8 cellular contexts compared by ENCODE assay signal in the genomic region with DNA sequence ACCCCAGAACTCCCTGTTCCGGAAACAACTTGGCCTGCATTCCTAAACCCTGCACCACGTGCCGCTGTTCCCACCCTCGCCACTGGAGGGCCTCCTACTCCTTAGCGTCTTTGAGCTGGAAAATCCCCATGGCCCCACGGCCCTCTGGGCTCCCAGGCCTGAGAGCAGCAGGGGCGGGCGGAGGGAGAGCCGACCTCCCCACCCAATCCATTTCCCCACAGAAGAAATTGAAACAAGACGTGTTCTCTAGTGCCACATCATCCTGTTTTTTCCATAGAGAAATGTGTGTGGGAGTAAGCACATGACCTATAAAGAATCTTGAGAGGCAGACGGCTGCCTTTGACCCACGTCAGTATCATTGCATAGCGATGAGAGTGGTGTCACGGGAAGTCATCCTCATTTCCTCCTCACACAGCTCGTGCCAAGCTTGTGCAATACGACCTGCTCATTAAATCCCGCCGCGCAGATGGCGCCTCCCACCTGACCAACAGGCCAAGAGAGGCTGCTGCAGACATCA.
DNase-seq lines count a peak whose midpoint lies in the region; ATAC-seq and TF ChIP-seq lines count a peak whose summit lies in the region.

No MANE protein-coding gene starts in this region.

- no peak for TF ChIP-seq CTCF in colonic mucosa (IDR thresholded peaks at IDR 0.05)
- TF ChIP-seq CTCF in right lobe of liver (IDR thresholded peaks at IDR 0.05): peak; percentile 25 to 36 (median 31)

- H3K36me3 ChIP-seq in colonic mucosa: no peaks in the 10 kb centered on the region
- H3K36me3 ChIP-seq in right lobe of liver: no peaks in the 10 kb centered on the region
- no peaks in the 10 kb centered on the region for H3K36me3 ChIP-seq in aorta (ENCODE audit: control insufficient read depth in 1 of 2, insufficient read depth in 2 of 2, low read length in 1 of 2)

- no peak overlapping the region for H3K4me3 ChIP-seq in colonic mucosa
- H3K4me3 ChIP-seq in right lobe of liver: no peak overlapping the region
- H3K4me3 ChIP-seq in aorta (ENCODE audit: low read length in 2 of 2): no peak overlapping the region

- H3K9me3 ChIP-seq in colonic mucosa (no peaks in the 10 kb centered on the region), right lobe of liver (no peaks in the 10 kb centered on the region), aorta (ENCODE audit: control insufficient read depth, low read length) (no peaks in the 10 kb centered on the region)

- no peak overlapping the region for H3K9ac ChIP-seq in colonic mucosa (ENCODE audit: low read depth in 2 of 2, low read length in 2 of 2)

- intact Hi-C loops in colonic mucosa (cut with DNase I) (loop anchor here (10.0 kb wide), 1 partner anchor 136 kb away; no protein-coding TSS in a partner anchor), right lobe of liver (cut with DNase I) (no loop called here), aorta (cut with DNase I) (loop anchor here (1.0 to 5.0 kb wide), 3 partner anchors 79 to 139 kb away; a partner anchor contains a TSS)

- H3K4me1 ChIP-seq in colonic mucosa (no peaks in the 10 kb centered on the region), right lobe of liver (no peaks in the 10 kb centered on the region), aorta (ENCODE audit: control insufficient read depth in 1 of 2, insufficient read depth in 2 of 2, low read length in 2 of 2) (no peaks in the 10 kb centered on the region)

- DNase-seq in NCI-H2227 (lab: John Stamatoyannopoulos, UW; ENCODE audit: unreplicated experiment) (peak; percentile 9), NCI-H2227 treated with DMSO at 0.1 percent for 48 hours (lab: John Stamatoyannopoulos, UW) (no peak), NCI-H460 (ENCODE audit: extremely low read depth, low read depth) (peak; percentile 97), colonic mucosa (peak; percentile 62), right lobe of liver (peak; percentile 38 to 67 (median 60)), aorta (peak; percentile 79 to 94), inferior parietal cortex (ENCODE audit: extremely low spot score) (no peak)
- DNase-seq in stimulated activated CD4-positive, alpha-beta T cell treated with anti-CD3 and anti-CD28 coated beads, Interleukin-4, amount 100 ng/mL, for 24 hours: no peak

- WGBS in right lobe of liver (ENCODE audit: insufficient coverage, low coverage, low lambda C conversion rate, missing lambda C conversion rate): 42% methylated on average over 13 of the region's 20 CpGs
- 28 to 29% methylated on average over 20 of the region's 20 CpGs for WGBS in aorta, 2 donors

- H3K27me3 ChIP-seq in colonic mucosa (no peaks in the 10 kb centered on the region), right lobe of liver (no peaks in the 10 kb centered on the region), aorta (ENCODE audit: control insufficient read depth in 1 of 2, insufficient read depth in 2 of 2, low read length in 1 of 2) (no peaks in the 10 kb centered on the region)

- no peak for TF ChIP-seq POLR2A in right lobe of liver (IDR thresholded peaks at IDR 0.05)

- H3K27ac ChIP-seq in colonic mucosa: no peak overlapping the region
- H3K27ac ChIP-seq in right lobe of liver: no peak overlapping the region
- no peak overlapping the region for H3K27ac ChIP-seq in aorta (ENCODE audit: low read depth in 1 of 2, low read length in 2 of 2)

- ATAC-seq in right lobe of liver (peak; percentile 56 to 84 (median 72)), aorta (ENCODE audit: low FRiP score) (peak; percentile 87)

Comparison
In these comparisons a context has a peak if more than half of its experiments do, and no peak if none do; other contexts are left out.
1. DNase-seq: peak in NCI-H2227 (single experiment), NCI-H460 (single experiment), colonic mucosa (single experiment), right lobe of liver (3 of 3) and aorta (2 of 2); none in NCI-H2227 treated with DMSO at 0.1 percent for 48 hours (single experiment), inferior parietal cortex (single experiment) and stimulated activated CD4-positive, alpha-beta T cell treated with anti-CD3 and anti-CD28 coated beads, Interleukin-4, amount 100 ng/mL, for 24 hours (single experiment).
2. intact Hi-C loops: an anchor here in colonic mucosa (10.0 kb wide) and aorta (1.0 to 5.0 kb wide); none called in right lobe of liver.